In genomic region chrX:123975180-123975579, GRCh38 we compare ENCODE assay signal across 16 cellular contexts. TPM values are rescaled to one million over a fixed set of nuclear protein-coding genes. Genes with fewer than 3 reads are reported as not detected.
DNase-seq lines count a peak whose midpoint lies in the region; ATAC-seq and TF ChIP-seq lines count a peak whose summit lies in the region.
"Had no signal": no experiment of that assay in that cellular context is flagged by ENCODE, and none has a peak within 500 bp of the region (broad histone marks: within the 10 kb centered on the region; RNA-seq: fewer than 3 reads in every experiment).

No MANE protein-coding gene starts in this region.

- no peaks in the 10 kb centered on the region for H3K36me3 Mint-ChIP-seq in stimulated activated naive B cell treated with anti-CD40 and anti-IgM and Interleukin-4, amounts not matched to agents 10 μg/mL and 1 μg/mL and 100 μg/mL, for 72 hours

- H3K4me3 ChIP-seq in HEK293 (ENCODE audit: low read depth, low read length), result no peak overlapping the region
- peak overlapping the region in 1 of 2 donors; percentile 14 for H3K4me3 ChIP-seq in gastroesophageal sphincter
- H3K4me3 ChIP-seq: heart right ventricle, skin epidermis had no signal

- H3K27me3 ChIP-seq in gastroesophageal sphincter, result no peaks in the 10 kb centered on the region
- H3K27me3 ChIP-seq: brain microvascular endothelial cell, heart right ventricle had no signal

- POLR2A ChIA-PET in HEK293 (lab: Yijun Ruan, JAX), result no interaction called here

- 0 to 58% methylated on average over 1 to 3 of the region's 6 CpGs for WGBS in gastroesophageal sphincter (ENCODE audit: low coverage in 1 of 2), 2 donors

- no peak for TF ChIP-seq POLR2A in gastroesophageal sphincter (IDR thresholded peaks at IDR 0.05)

- peak; percentile 46 for ATAC-seq in gastroesophageal sphincter
- peak in 1 of 2 donors; percentile 41 for ATAC-seq in stimulated activated naive B cell treated with anti-CD40 and anti-IgM and Interleukin-4, amounts not matched to agents 10 μg/mL and 1 μg/mL and 100 μg/mL, for 72 hours (replicated peaks)
- ATAC-seq in GM21576 (IDR thresholded peaks at IDR 0.05; ENCODE audit: unreplicated experiment), result no peak
- ATAC-seq: heart right ventricle; left lobe of liver; naive thymus-derived CD4-positive, alpha-beta T cell; stimulated activated naive CD8-positive, alpha-beta T cell treated with anti-CD3 and anti-CD28 coated beads, Interleukin-15, amount 100 ng/mL, for 72 hours had no signal

- TF ChIP-seq EP300 in gastroesophageal sphincter (IDR thresholded peaks at IDR 0.05), result no peak

- no peaks in the 10 kb centered on the region for H3K27me3 Mint-ChIP-seq in stimulated activated naive B cell treated with anti-CD40 and anti-IgM and Interleukin-4, amounts not matched to agents 10 μg/mL and 1 μg/mL and 100 μg/mL, for 72 hours
- H3K27me3 Mint-ChIP-seq: naive thymus-derived CD4-positive, alpha-beta T cell; stimulated activated naive CD8-positive, alpha-beta T cell treated with anti-CD3 and anti-CD28 coated beads, Interleukin-15, amount 100 ng/mL, for 72 hours had no signal

- H3K27ac ChIP-seq in HEK293 (ENCODE audit: extremely low read depth, low read depth, low read length) (no peak overlapping the region), gastroesophageal sphincter (peak overlapping the region; percentile 74 to 77 (median 74))
- H3K27ac ChIP-seq: brain microvascular endothelial cell, heart right ventricle had no signal

- DNase-seq in amniotic epithelial cell (ENCODE audit: low read depth), result peak; percentile 52
- no peak for DNase-seq in stimulated activated naive B cell treated with anti-CD40 and anti-IgM and Interleukin-4, amounts not matched to agents 10 μg/mL and 1 μg/mL and 100 μg/mL, for 72 hours
- DNase-seq in NCI-H2171 (lab: John Stamatoyannopoulos, UW), result no peak
- DNase-seq in GF-D8 (lab: John Stamatoyannopoulos, UW), result no peak
- DNase-seq: activated CD4-positive, alpha-beta T cell treated with anti-CD3 and anti-CD28 coated beads for 48 hours; brain microvascular endothelial cell; heart right ventricle; naive thymus-derived CD4-positive, alpha-beta T cell; stimulated activated naive CD8-positive, alpha-beta T cell treated with anti-CD3 and anti-CD28 coated beads, Interleukin-15, amount 100 ng/mL, for 72 hours had no signal

- H3K4me1 ChIP-seq in HEK293 (ENCODE audit: control insufficient read depth, insufficient read depth, low read length) (peaks cover 10% of the 10 kb centered on the region), gastroesophageal sphincter (peaks cover 0 to 96% (median 8%) of the 10 kb centered on the region in 3 donors)

- H3K36me3 ChIP-seq in HEK293 (ENCODE audit: control insufficient read depth in 2 of 2, insufficient read depth in 1 of 2, low read length in 2 of 2) (no peaks in the 10 kb centered on the region), gastroesophageal sphincter (no peaks in the 10 kb centered on the region)
- H3K36me3 ChIP-seq: brain microvascular endothelial cell, heart right ventricle had no signal

- H3K27ac Mint-ChIP-seq in stimulated activated naive B cell treated with anti-CD40 and anti-IgM and Interleukin-4, amounts not matched to agents 10 μg/mL and 1 μg/mL and 100 μg/mL, for 72 hours, result peak overlapping the region; percentile 71
- H3K27ac Mint-ChIP-seq: activated T-helper 1 cell treated with anti-CD3 and anti-CD28 coated beads, Interleukin-12 subunit alpha, Interleukin-12 subunit beta, Interleukin-2, Interleukin-4 antibody, amounts not matched to agents 30 ng/mL and 10 ng/mL and 1 ng/mL, durations not matched to agents 14 hours and 24 hours and 36 hours; stimulated activated naive CD8-positive, alpha-beta T cell treated with anti-CD3 and anti-CD28 coated beads, Interleukin-15, amount 100 ng/mL, for 72 hours; T-helper 1 cell treated with Interleukin-12 subunit alpha and Interleukin-12 subunit beta and Interleukin-4 antibody, amounts not matched to agents 30 μg/mL and 1 μg/mL, for 36 hours had no signal

- H3K4me1 Mint-ChIP-seq in stimulated activated naive B cell treated with anti-CD40 and anti-IgM and Interleukin-4, amounts not matched to agents 10 μg/mL and 1 μg/mL and 100 μg/mL, for 72 hours, result peaks cover 16 to 41% of the 10 kb centered on the region in 2 donors

- TF ChIP-seq CTCF in HEK293 (tag by site-specific recombination; IDR thresholded peaks at IDR 0.05), result no peak
- no peak for TF ChIP-seq CTCF in gastroesophageal sphincter (IDR thresholded peaks at IDR 0.05)

- CTCF ChIA-PET in HEK293 (lab: Yijun Ruan, JAX), result no interaction called here

- H3K9me3 ChIP-seq in HEK293 (ENCODE audit: control insufficient read depth, insufficient read depth, low read depth, low read length) (no peaks in the 10 kb centered on the region), gastroesophageal sphincter (no peaks in the 10 kb centered on the region)
- H3K9me3 ChIP-seq: heart right ventricle had no signal

- H3K4me3 Mint-ChIP-seq in stimulated activated naive B cell treated with anti-CD40 and anti-IgM and Interleukin-4, amounts not matched to agents 10 μg/mL and 1 μg/mL and 100 μg/mL, for 72 hours, result no peak overlapping the region
- H3K4me3 Mint-ChIP-seq: activated T-helper 1 cell treated with anti-CD3 and anti-CD28 coated beads, Interleukin-12 subunit alpha, Interleukin-12 subunit beta, Interleukin-2, Interleukin-4 antibody, amounts not matched to agents 30 ng/mL and 10 ng/mL and 1 ng/mL, durations not matched to agents 14 hours and 24 hours and 36 hours; stimulated activated naive CD8-positive, alpha-beta T cell treated with anti-CD3 and anti-CD28 coated beads, Interleukin-15, amount 100 ng/mL, for 72 hours; T-helper 1 cell treated with Interleukin-12 subunit alpha and Interleukin-12 subunit beta and Interleukin-4 antibody, amounts not matched to agents 30 μg/mL and 1 μg/mL, for 36 hours had no signal

- H3K9me3 Mint-ChIP-seq in stimulated activated naive B cell treated with anti-CD40 and anti-IgM and Interleukin-4, amounts not matched to agents 10 μg/mL and 1 μg/mL and 100 μg/mL, for 72 hours, result no peaks in the 10 kb centered on the region
- H3K9me3 Mint-ChIP-seq: activated T-helper 1 cell treated with anti-CD3 and anti-CD28 coated beads, Interleukin-12 subunit alpha, Interleukin-12 subunit beta, Interleukin-2, Interleukin-4 antibody, amounts not matched to agents 30 ng/mL and 10 ng/mL and 1 ng/mL, durations not matched to agents 14 hours and 24 hours and 36 hours; naive thymus-derived CD4-positive, alpha-beta T cell; stimulated activated naive CD8-positive, alpha-beta T cell treated with anti-CD3 and anti-CD28 coated beads, Interleukin-15, amount 100 ng/mL, for 72 hours; T-helper 1 cell treated with Interleukin-12 subunit alpha and Interleukin-12 subunit beta and Interleukin-4 antibody, amounts not matched to agents 30 μg/mL and 1 μg/mL, for 36 hours had no signal

TF ChIP-seq in HEK293, 187 proteins besides CTCF, POLR2A, EP300 and RAD21:
- TF ChIP-seq IKZF3 (tag by site-specific recombination; IDR thresholded peaks at IDR 0.05), result 0 out of 2 replicates have a peak, but pooled peaks have one; percentile 20
- no peak for TF ChIP-seq ZNF776 (tag by site-specific recombination; IDR thresholded peaks at IDR 0.05; ENCODE audit: borderline replicate concordance)

RNA-seq across cellular contexts. Expression of gene STAG2, which starts 13.7 kb away (rescaled TPM):
- 100 to 1,000 TPM in 1 of 4 donors, 10 to 100 TPM in 3; 79.2 to 131 (median 88.3) TPM for total RNA-seq in gastroesophageal sphincter
